Comparison of ENCODE assay signal across 1 cellular context in genomic region chr2:209872675-209873074, GRCh38.
TF ChIP-seq lines count a peak whose summit lies in the region.

No MANE protein-coding gene starts in this region.

TF ChIP-seq in GM12878, 131 proteins besides CTCF, POLR2A, EP300 and RAD21 (continued from another document):
- TF ChIP-seq ZBTB40 (IDR thresholded peaks at IDR 0.05; ENCODE audit: borderline replicate concordance) (no peak), NR2C2 (IDR thresholded peaks at IDR 0.05; ENCODE audit: borderline replicate concordance, control insufficient read depth, insufficient read length, low read depth) (no peak), SMC3 (IDR thresholded peaks at IDR 0.05; ENCODE audit: borderline replicate concordance, low read length) (no peak), EGR1 (IDR thresholded peaks at IDR 0.05; ENCODE audit: borderline replicate concordance in 1 of 2, low read depth in 2 of 2, low read length in 2 of 2) (no peak), IKZF2 (IDR thresholded peaks at IDR 0.05) (peak in 1 of 2 experiments; percentile 29; a peak in 1 of 4 replicates), POU2F2 (IDR thresholded peaks at IDR 0.05; ENCODE audit: borderline replicate concordance, low read depth, low read length) (no peak), RAD51 (IDR thresholded peaks at IDR 0.05) (peak; percentile 56), NR2F1 (conservative IDR thresholded peaks at IDR 0.05) (no peak), BCLAF1 (IDR thresholded peaks at IDR 0.05) (no peak), PML (IDR thresholded peaks at IDR 0.05; ENCODE audit: low read length) (no peak), MTA3 (IDR thresholded peaks at IDR 0.05; ENCODE audit: borderline replicate concordance, low read length) (no peak), IKZF1 (conservative IDR thresholded peaks at IDR 0.05) (peak; percentile 41), CREB1 (IDR thresholded peaks at IDR 0.05; ENCODE audit: low read depth) (no peak), YY1 (IDR thresholded peaks at IDR 0.05; ENCODE audit: low read depth, low read length) (no peak), PRDM15 (CRISPR knock-in tag; IDR thresholded peaks at IDR 0.05) (no peak), NR2C1 (IDR thresholded peaks at IDR 0.05) (no peak), TAF1 (IDR thresholded peaks at IDR 0.05; ENCODE audit: borderline replicate concordance, low read depth, low read length) (no peak), ZNF207 (IDR thresholded peaks at IDR 0.05; ENCODE audit: borderline replicate concordance) (no peak), MYB (IDR thresholded peaks at IDR 0.05; ENCODE audit: borderline replicate concordance, low read depth, low read length) (no peak)
TF ChIP-seq in GM12878: peak in this region for 3.
